In the genomic region with DNA sequence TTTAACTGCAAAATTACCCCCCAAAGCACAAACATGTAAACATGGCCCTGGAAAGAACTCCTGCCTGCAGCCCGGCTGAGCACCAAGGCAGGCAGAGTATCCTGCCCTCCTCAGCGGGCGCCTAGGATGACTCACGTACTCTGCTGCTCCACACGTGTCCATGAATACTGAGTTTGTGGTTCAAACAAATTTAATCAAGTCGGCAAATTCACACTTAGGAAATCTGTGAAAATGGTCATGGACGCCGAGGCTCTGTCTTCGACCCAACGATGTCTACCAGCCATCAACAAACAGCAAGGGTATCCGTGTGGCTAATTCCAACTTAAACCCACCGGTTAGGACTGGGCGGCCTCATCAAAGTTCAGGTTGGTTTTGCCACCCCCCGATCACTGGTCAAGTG, we compare ENCODE assay signal across 1 cellular context.
TF ChIP-seq lines count a peak whose summit lies in the region.

No MANE protein-coding gene starts in this region.

TF ChIP-seq in K562, 482 proteins besides CTCF, POLR2A, EP300 and RAD21:
- TF ChIP-seq CBX5 (IDR thresholded peaks at IDR 0.05; ENCODE audit: borderline replicate concordance, low read depth) (no peak), CAMTA2 (CRISPR knock-in tag; conservative IDR thresholded peaks at IDR 0.05) (no peak), C11orf30 (IDR thresholded peaks at IDR 0.05; ENCODE audit: low read depth) (peak; percentile 24; the same call in 1 of the 2 replicates), HDAC8 (tag; IDR thresholded peaks at IDR 0.05) (no peak), ZNF174 (CRISPR knock-in tag; IDR thresholded peaks at IDR 0.05) (no peak), ZNF316 (IDR thresholded peaks at IDR 0.05) (0 out of 2 replicates have a peak, but pooled peaks have one; percentile 16), PTRF (tag; IDR thresholded peaks at IDR 0.05) (no peak), FOXP1 (CRISPR knock-in tag; IDR thresholded peaks at IDR 0.05) (no peak)
